In genomic region chr5:10579537-10580521, GRCh38 we compare ENCODE assay signal across 2 cellular contexts.
A peak's percentile ranks its signal among the peaks of the same experiment; 100 is the strongest.
TF ChIP-seq lines count a peak whose summit lies in the region.

No MANE protein-coding gene starts in this region.

TF ChIP-seq in GM12878, 131 proteins besides CTCF, POLR2A, EP300 and RAD21 (continued from another document and continues in another):
- TF ChIP-seq, protein P1, sequence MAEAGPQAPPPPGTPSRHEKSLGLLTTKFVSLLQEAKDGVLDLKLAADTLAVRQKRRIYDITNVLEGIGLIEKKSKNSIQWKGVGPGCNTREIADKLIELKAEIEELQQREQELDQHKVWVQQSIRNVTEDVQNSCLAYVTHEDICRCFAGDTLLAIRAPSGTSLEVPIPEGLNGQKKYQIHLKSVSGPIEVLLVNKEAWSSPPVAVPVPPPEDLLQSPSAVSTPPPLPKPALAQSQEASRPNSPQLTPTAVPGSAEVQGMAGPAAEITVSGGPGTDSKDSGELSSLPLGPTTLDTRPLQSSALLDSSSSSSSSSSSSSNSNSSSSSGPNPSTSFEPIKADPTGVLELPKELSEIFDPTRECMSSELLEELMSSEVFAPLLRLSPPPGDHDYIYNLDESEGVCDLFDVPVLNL (IDR thresholded peaks at IDR 0.05; ENCODE audit: low read depth, low read length): no peak
- TF ChIP-seq MTA2 (IDR thresholded peaks at IDR 0.05; ENCODE audit: low read depth): peak; percentile 33
- no peak for TF ChIP-seq EED (IDR thresholded peaks at IDR 0.05; ENCODE audit: low read depth)
- no peak for TF ChIP-seq RBBP5 (conservative IDR thresholded peaks at IDR 0.05)
- peak; percentile 41; the same call in 1 of the 2 replicates for TF ChIP-seq RUNX3 (IDR thresholded peaks at IDR 0.05; ENCODE audit: low read length)
- TF ChIP-seq NR2F1 (conservative IDR thresholded peaks at IDR 0.05): peak; percentile 80
- peak; percentile 74 for TF ChIP-seq NFIC (IDR thresholded peaks at IDR 0.05; ENCODE audit: low read depth, low read length)
- peak; percentile 33; the same call in 1 of the 2 replicates for TF ChIP-seq CREM (IDR thresholded peaks at IDR 0.05; ENCODE audit: low read depth)
- TF ChIP-seq JUNB (IDR thresholded peaks at IDR 0.05): peak; percentile 90
- TF ChIP-seq SMAD1 (IDR thresholded peaks at IDR 0.05; ENCODE audit: low read depth, partially characterized antibody): no peak
- TF ChIP-seq, protein P2, sequence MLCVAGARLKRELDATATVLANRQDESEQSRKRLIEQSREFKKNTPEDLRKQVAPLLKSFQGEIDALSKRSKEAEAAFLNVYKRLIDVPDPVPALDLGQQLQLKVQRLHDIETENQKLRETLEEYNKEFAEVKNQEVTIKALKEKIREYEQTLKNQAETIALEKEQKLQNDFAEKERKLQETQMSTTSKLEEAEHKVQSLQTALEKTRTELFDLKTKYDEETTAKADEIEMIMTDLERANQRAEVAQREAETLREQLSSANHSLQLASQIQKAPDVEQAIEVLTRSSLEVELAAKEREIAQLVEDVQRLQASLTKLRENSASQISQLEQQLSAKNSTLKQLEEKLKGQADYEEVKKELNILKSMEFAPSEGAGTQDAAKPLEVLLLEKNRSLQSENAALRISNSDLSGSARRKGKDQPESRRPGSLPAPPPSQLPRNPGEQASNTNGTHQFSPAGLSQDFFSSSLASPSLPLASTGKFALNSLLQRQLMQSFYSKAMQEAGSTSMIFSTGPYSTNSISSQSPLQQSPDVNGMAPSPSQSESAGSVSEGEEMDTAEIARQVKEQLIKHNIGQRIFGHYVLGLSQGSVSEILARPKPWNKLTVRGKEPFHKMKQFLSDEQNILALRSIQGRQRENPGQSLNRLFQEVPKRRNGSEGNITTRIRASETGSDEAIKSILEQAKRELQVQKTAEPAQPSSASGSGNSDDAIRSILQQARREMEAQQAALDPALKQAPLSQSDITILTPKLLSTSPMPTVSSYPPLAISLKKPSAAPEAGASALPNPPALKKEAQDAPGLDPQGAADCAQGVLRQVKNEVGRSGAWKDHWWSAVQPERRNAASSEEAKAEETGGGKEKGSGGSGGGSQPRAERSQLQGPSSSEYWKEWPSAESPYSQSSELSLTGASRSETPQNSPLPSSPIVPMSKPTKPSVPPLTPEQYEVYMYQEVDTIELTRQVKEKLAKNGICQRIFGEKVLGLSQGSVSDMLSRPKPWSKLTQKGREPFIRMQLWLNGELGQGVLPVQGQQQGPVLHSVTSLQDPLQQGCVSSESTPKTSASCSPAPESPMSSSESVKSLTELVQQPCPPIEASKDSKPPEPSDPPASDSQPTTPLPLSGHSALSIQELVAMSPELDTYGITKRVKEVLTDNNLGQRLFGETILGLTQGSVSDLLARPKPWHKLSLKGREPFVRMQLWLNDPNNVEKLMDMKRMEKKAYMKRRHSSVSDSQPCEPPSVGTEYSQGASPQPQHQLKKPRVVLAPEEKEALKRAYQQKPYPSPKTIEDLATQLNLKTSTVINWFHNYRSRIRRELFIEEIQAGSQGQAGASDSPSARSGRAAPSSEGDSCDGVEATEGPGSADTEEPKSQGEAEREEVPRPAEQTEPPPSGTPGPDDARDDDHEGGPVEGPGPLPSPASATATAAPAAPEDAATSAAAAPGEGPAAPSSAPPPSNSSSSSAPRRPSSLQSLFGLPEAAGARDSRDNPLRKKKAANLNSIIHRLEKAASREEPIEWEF (IDR thresholded peaks at IDR 0.05; ENCODE audit: insufficient replicate concordance, low read depth, low read length): peak; percentile 49
- TF ChIP-seq YY1 (IDR thresholded peaks at IDR 0.05; ENCODE audit: low read depth, low read length): no peak
- TF ChIP-seq, protein P3, sequence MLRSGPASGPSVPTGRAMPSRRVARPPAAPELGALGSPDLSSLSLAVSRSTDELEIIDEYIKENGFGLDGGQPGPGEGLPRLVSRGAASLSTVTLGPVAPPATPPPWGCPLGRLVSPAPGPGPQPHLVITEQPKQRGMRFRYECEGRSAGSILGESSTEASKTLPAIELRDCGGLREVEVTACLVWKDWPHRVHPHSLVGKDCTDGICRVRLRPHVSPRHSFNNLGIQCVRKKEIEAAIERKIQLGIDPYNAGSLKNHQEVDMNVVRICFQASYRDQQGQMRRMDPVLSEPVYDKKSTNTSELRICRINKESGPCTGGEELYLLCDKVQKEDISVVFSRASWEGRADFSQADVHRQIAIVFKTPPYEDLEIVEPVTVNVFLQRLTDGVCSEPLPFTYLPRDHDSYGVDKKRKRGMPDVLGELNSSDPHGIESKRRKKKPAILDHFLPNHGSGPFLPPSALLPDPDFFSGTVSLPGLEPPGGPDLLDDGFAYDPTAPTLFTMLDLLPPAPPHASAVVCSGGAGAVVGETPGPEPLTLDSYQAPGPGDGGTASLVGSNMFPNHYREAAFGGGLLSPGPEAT (IDR thresholded peaks at IDR 0.05; ENCODE audit: low read depth): peak; percentile 61
- no peak for TF ChIP-seq NFYA (IDR thresholded peaks at IDR 0.05; ENCODE audit: borderline replicate concordance, low read depth, low read length)
- peak; percentile 46 to 53; a peak in 3 of 4 replicates for TF ChIP-seq BHLHE40 (IDR thresholded peaks at IDR 0.05; ENCODE audit: borderline replicate concordance in 1 of 2, low read depth in 2 of 2, low read length in 1 of 2)
- no peak for TF ChIP-seq CHD1 (IDR thresholded peaks at IDR 0.05; ENCODE audit: low read depth, low read length)
- peak; percentile 38; the same call in 1 of the 2 replicates for TF ChIP-seq ATF7 (IDR thresholded peaks at IDR 0.05; ENCODE audit: low read depth)

TF ChIP-seq in WTC11, 78 proteins besides CTCF, POLR2A, EP300 and RAD21 (continued from another document):
- no peak for TF ChIP-seq ZNF425 (CRISPR knock-in tag; conservative IDR thresholded peaks at IDR 0.05)
- TF ChIP-seq, protein P4, sequence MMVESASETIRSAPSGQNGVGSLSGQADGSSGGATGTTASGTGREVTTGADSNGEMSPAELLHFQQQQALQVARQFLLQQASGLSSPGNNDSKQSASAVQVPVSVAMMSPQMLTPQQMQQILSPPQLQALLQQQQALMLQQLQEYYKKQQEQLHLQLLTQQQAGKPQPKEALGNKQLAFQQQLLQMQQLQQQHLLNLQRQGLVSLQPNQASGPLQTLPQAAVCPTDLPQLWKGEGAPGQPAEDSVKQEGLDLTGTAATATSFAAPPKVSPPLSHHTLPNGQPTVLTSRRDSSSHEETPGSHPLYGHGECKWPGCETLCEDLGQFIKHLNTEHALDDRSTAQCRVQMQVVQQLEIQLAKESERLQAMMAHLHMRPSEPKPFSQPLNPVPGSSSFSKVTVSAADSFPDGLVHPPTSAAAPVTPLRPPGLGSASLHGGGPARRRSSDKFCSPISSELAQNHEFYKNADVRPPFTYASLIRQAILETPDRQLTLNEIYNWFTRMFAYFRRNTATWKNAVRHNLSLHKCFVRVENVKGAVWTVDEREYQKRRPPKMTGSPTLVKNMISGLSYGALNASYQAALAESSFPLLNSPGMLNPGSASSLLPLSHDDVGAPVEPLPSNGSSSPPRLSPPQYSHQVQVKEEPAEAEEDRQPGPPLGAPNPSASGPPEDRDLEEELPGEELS (CRISPR knock-in tag; IDR thresholded peaks at IDR 0.05): no peak
- TF ChIP-seq, protein P5, sequence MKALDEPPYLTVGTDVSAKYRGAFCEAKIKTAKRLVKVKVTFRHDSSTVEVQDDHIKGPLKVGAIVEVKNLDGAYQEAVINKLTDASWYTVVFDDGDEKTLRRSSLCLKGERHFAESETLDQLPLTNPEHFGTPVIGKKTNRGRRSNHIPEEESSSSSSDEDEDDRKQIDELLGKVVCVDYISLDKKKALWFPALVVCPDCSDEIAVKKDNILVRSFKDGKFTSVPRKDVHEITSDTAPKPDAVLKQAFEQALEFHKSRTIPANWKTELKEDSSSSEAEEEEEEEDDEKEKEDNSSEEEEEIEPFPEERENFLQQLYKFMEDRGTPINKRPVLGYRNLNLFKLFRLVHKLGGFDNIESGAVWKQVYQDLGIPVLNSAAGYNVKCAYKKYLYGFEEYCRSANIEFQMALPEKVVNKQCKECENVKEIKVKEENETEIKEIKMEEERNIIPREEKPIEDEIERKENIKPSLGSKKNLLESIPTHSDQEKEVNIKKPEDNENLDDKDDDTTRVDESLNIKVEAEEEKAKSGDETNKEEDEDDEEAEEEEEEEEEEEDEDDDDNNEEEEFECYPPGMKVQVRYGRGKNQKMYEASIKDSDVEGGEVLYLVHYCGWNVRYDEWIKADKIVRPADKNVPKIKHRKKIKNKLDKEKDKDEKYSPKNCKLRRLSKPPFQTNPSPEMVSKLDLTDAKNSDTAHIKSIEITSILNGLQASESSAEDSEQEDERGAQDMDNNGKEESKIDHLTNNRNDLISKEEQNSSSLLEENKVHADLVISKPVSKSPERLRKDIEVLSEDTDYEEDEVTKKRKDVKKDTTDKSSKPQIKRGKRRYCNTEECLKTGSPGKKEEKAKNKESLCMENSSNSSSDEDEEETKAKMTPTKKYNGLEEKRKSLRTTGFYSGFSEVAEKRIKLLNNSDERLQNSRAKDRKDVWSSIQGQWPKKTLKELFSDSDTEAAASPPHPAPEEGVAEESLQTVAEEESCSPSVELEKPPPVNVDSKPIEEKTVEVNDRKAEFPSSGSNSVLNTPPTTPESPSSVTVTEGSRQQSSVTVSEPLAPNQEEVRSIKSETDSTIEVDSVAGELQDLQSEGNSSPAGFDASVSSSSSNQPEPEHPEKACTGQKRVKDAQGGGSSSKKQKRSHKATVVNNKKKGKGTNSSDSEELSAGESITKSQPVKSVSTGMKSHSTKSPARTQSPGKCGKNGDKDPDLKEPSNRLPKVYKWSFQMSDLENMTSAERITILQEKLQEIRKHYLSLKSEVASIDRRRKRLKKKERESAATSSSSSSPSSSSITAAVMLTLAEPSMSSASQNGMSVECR (CRISPR knock-in tag; IDR thresholded peaks at IDR 0.05; ENCODE audit: borderline replicate concordance): no peak
- TF ChIP-seq ZNF671 (CRISPR knock-in tag; IDR thresholded peaks at IDR 0.05): no peak
- no peak for TF ChIP-seq ETV6 (CRISPR knock-in tag; IDR thresholded peaks at IDR 0.05)
- TF ChIP-seq ZNF317 (CRISPR knock-in tag; IDR thresholded peaks at IDR 0.05; ENCODE audit: borderline replicate concordance, low read depth): no peak
- TF ChIP-seq GABPB1 (CRISPR knock-in tag; IDR thresholded peaks at IDR 0.05): no peak
- no peak for TF ChIP-seq ATF2 (CRISPR knock-in tag; IDR thresholded peaks at IDR 0.05; ENCODE audit: borderline replicate concordance, low read depth)
- TF ChIP-seq, protein P6, sequence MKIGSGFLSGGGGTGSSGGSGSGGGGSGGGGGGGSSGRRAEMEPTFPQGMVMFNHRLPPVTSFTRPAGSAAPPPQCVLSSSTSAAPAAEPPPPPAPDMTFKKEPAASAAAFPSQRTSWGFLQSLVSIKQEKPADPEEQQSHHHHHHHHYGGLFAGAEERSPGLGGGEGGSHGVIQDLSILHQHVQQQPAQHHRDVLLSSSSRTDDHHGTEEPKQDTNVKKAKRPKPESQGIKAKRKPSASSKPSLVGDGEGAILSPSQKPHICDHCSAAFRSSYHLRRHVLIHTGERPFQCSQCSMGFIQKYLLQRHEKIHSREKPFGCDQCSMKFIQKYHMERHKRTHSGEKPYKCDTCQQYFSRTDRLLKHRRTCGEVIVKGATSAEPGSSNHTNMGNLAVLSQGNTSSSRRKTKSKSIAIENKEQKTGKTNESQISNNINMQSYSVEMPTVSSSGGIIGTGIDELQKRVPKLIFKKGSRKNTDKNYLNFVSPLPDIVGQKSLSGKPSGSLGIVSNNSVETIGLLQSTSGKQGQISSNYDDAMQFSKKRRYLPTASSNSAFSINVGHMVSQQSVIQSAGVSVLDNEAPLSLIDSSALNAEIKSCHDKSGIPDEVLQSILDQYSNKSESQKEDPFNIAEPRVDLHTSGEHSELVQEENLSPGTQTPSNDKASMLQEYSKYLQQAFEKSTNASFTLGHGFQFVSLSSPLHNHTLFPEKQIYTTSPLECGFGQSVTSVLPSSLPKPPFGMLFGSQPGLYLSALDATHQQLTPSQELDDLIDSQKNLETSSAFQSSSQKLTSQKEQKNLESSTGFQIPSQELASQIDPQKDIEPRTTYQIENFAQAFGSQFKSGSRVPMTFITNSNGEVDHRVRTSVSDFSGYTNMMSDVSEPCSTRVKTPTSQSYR (CRISPR knock-in tag; IDR thresholded peaks at IDR 0.05): no peak
